In genomic region chr1:94549706-94550105, GRCh38 we compare ENCODE assay signal across 24 cellular contexts. TPM values are rescaled to one million over a fixed set of nuclear protein-coding genes. Genes with fewer than 3 reads are reported as not detected.
"Had no signal": no experiment of that assay in that cellular context is flagged by ENCODE, and none has a peak within 500 bp of the region (broad histone marks: within the 10 kb centered on the region; RNA-seq: fewer than 3 reads in every experiment).

No MANE protein-coding gene starts in this region.

- DNase-seq: activated CD4-positive, alpha-beta T cell treated with anti-CD3 and anti-CD28 coated beads for 1 hour; activated CD8-positive, alpha-beta memory T cell treated with anti-CD3 and anti-CD28 coated beads for 24 hours; activated effector memory CD4-positive, alpha-beta T cell treated with anti-CD3 and anti-CD28 coated beads, Interleukin-2, amount 50 U/mL, for 16 hours; activated naive CD4-positive, alpha-beta T cell treated with anti-CD3 and anti-CD28 coated beads, Interleukin-2, amount 50 U/mL, for 16 hours; activated T-cell treated with anti-CD3 and anti-CD28 coated beads, Interleukin-2, amount 50 U/mL, for 72 hours; aorta; cerebellar nuclear complex; effector memory CD4-positive, alpha-beta T cell; gastrocnemius medialis; head of caudate nucleus; kidney glomerular epithelial cell; left ventricle myocardium superior; naive thymus-derived CD4-positive, alpha-beta T cell; posterior cingulate gyrus; stimulated activated CD4-positive, alpha-beta T cell treated with anti-CD3 and anti-CD28 coated beads, Interleukin-2, amount 100 ng/mL, for 24 hours; stimulated activated naive CD4-positive, alpha-beta T cell treated with Interleukin-2 at 50 U/mL for 16 hours; substantia nigra; T-helper 17 cell; transverse colon; WERI-Rb-1 had no signal

- H3K9me3 Mint-ChIP-seq: activated T-cell treated with anti-CD3 and anti-CD28 coated beads, Interleukin-2, amount 50 U/mL, for 72 hours; dendritic cell treated with granulocyte-macrophage colony-stimulating factor and Interleukin-4, amounts not matched to agents 40 ng/mL and 50 ng/mL, for 4 days; memory B cell; naive thymus-derived CD4-positive, alpha-beta T cell had no signal

- H3K4me1 ChIP-seq: breast epithelium, gastrocnemius medialis had no signal

- H3K4me1 Mint-ChIP-seq: memory B cell; naive thymus-derived CD4-positive, alpha-beta T cell; T-helper 17 cell had no signal

- H3K27ac Mint-ChIP-seq: activated T-cell treated with anti-CD3 and anti-CD28 coated beads, Interleukin-2, amount 50 U/mL, for 72 hours; dendritic cell treated with granulocyte-macrophage colony-stimulating factor and Interleukin-4, amounts not matched to agents 40 ng/mL and 50 ng/mL, for 4 days; memory B cell; naive thymus-derived CD4-positive, alpha-beta T cell; T-helper 17 cell had no signal

- H3K4me3 Mint-ChIP-seq: activated T-cell treated with anti-CD3 and anti-CD28 coated beads, Interleukin-2, amount 50 U/mL, for 72 hours; dendritic cell treated with granulocyte-macrophage colony-stimulating factor and Interleukin-4, amounts not matched to agents 40 ng/mL and 50 ng/mL, for 4 days; memory B cell; naive thymus-derived CD4-positive, alpha-beta T cell; T-helper 17 cell had no signal

- H3K4me3 ChIP-seq: breast epithelium, gastrocnemius medialis, transverse colon had no signal

- H3K36me3 ChIP-seq: breast epithelium, gastrocnemius medialis, neutrophil, transverse colon, WERI-Rb-1 had no signal

- H3K36me3 Mint-ChIP-seq: memory B cell; naive thymus-derived CD4-positive, alpha-beta T cell had no signal

- ATAC-seq: activated T-cell treated with anti-CD3 and anti-CD28 coated beads, Interleukin-2, amount 50 U/mL, for 72 hours; gastrocnemius medialis; left ventricle myocardium superior; naive thymus-derived CD4-positive, alpha-beta T cell; T-helper 17 cell had no signal

- H3K27ac ChIP-seq: gastrocnemius medialis, neutrophil, WERI-Rb-1 had no signal

RNA-seq across cellular contexts. Expression of gene F3, which starts 8.1 kb away (rescaled TPM):
- polyA plus RNA-seq: naive thymus-derived CD4-positive, alpha-beta T cell had no signal
